8 cellular contexts compared by ENCODE assay signal in genomic region chr2:118881490-118882129, GRCh38. TPM values are rescaled to one million over a fixed set of nuclear protein-coding genes. Genes with fewer than 3 reads are reported as not detected.
DNase-seq lines count a peak whose midpoint lies in the region; ATAC-seq, FAIRE-seq and TF ChIP-seq lines count a peak whose summit lies in the region.

No MANE protein-coding gene starts in this region.

- no peak overlapping the region for H3K27ac ChIP-seq in astrocyte (ENCODE audit: low read depth, low read length)

- H3K4me1 Mint-ChIP-seq in astrocyte (ENCODE audit: low read depth, unreplicated experiment) = peaks cover 4% of the 10 kb centered on the region

- H4K20me1 ChIP-seq in astrocyte (ENCODE audit: insufficient read depth, low read length) = no peaks in the 10 kb centered on the region

- H3K4me3 ChIP-seq in astrocyte (ENCODE audit: insufficient read depth, low read depth, low read length) = no peak overlapping the region

- no peak overlapping the region for H3K9ac ChIP-seq in astrocyte (ENCODE audit: low read length)

- peak; percentile 21 for DNase-seq in NCI-H1436 (lab: John Stamatoyannopoulos, UW)
- no peak for DNase-seq in NCI-H1436 treated with DMSO at 0.1 percent for 48 hours (lab: John Stamatoyannopoulos, UW)
- peak; percentile 66 for DNase-seq in NCI-H146 treated with DMSO at 0.1 percent for 48 hours (lab: John Stamatoyannopoulos, UW; ENCODE audit: unreplicated experiment)
- DNase-seq in T-helper 2 cell = peak in 4 of 5 experiments; percentile 18 to 57 (median 40)
- DNase-seq in astrocyte (ENCODE audit: low read depth) = no peak
- peak; percentile 64 for DNase-seq in inferior parietal cortex (ENCODE audit: extremely low spot score)
- DNase-seq in stimulated activated CD4-positive, alpha-beta T cell treated with anti-CD3 and anti-CD28 coated beads, Interleukin-1b, Interleukin-23, amount 100 ng/mL, for 48 hours = peak; percentile 65

- H3K36me3 ChIP-seq in astrocyte (ENCODE audit: insufficient read depth, low read length) = no peaks in the 10 kb centered on the region

- no peaks in the 10 kb centered on the region for H3K9me3 ChIP-seq in astrocyte (ENCODE audit: insufficient read depth, low read depth, low read length)

- peaks cover 9% of the 10 kb centered on the region for H3K27me3 ChIP-seq in astrocyte (ENCODE audit: insufficient read depth, low read length)

- H3K9me3 Mint-ChIP-seq in astrocyte (ENCODE audit: unreplicated experiment) = peaks cover 3% of the 10 kb centered on the region

- H2AFZ ChIP-seq in astrocyte (ENCODE audit: low read depth, low read length) = no peak overlapping the region

- H3K27me3 Mint-ChIP-seq in astrocyte (ENCODE audit: low read depth, unreplicated experiment) = peaks cover 74% of the 10 kb centered on the region

- no peak overlapping the region for H3K4me3 Mint-ChIP-seq in astrocyte (ENCODE audit: unreplicated experiment)

- ATAC-seq in HG02798 (IDR thresholded peaks at IDR 0.05; ENCODE audit: poor library complexity, unreplicated experiment) = peak; percentile 94

- H3K27ac Mint-ChIP-seq in astrocyte (ENCODE audit: unreplicated experiment) = no peak overlapping the region

- no peaks in the 10 kb centered on the region for H3K36me3 Mint-ChIP-seq in astrocyte (ENCODE audit: low read depth, unreplicated experiment)

- TF ChIP-seq CTCF in astrocyte (IDR thresholded peaks at IDR 0.05; ENCODE audit: insufficient read depth, low read depth, low read length) = peak; percentile 76

- no peaks in the 10 kb centered on the region for H3K79me2 ChIP-seq in astrocyte (ENCODE audit: insufficient read depth, low read length)

- no peak overlapping the region for H3K4me2 ChIP-seq in astrocyte (ENCODE audit: low read length)

- no peak for FAIRE-seq in astrocyte (lab: Jason Lieb, UNC)

- H3K4me1 ChIP-seq in astrocyte (ENCODE audit: insufficient read depth, low read length) = no peaks in the 10 kb centered on the region

RNA-seq across cellular contexts. Expression of gene EN1, which starts 34.2 kb away (rescaled TPM):
- total RNA-seq in astrocyte = 0.09 TPM in 1 of 2 replicates, not detected in the other

Comparison
In these comparisons a context has a peak if more than half of its experiments do, and no peak if none do; other contexts are left out.
1. DNase-seq: peak in NCI-H1436 (single experiment), NCI-H146 treated with DMSO at 0.1 percent for 48 hours (single experiment), T-helper 2 cell (4 of 5), inferior parietal cortex (single experiment) and stimulated activated CD4-positive, alpha-beta T cell treated with anti-CD3 and anti-CD28 coated beads, Interleukin-1b, Interleukin-23, amount 100 ng/mL, for 48 hours (single experiment); none in NCI-H1436 treated with DMSO at 0.1 percent for 48 hours (single experiment) and astrocyte (single experiment).